Comparison of ENCODE assay signal across 1 cellular context in the genomic region with DNA sequence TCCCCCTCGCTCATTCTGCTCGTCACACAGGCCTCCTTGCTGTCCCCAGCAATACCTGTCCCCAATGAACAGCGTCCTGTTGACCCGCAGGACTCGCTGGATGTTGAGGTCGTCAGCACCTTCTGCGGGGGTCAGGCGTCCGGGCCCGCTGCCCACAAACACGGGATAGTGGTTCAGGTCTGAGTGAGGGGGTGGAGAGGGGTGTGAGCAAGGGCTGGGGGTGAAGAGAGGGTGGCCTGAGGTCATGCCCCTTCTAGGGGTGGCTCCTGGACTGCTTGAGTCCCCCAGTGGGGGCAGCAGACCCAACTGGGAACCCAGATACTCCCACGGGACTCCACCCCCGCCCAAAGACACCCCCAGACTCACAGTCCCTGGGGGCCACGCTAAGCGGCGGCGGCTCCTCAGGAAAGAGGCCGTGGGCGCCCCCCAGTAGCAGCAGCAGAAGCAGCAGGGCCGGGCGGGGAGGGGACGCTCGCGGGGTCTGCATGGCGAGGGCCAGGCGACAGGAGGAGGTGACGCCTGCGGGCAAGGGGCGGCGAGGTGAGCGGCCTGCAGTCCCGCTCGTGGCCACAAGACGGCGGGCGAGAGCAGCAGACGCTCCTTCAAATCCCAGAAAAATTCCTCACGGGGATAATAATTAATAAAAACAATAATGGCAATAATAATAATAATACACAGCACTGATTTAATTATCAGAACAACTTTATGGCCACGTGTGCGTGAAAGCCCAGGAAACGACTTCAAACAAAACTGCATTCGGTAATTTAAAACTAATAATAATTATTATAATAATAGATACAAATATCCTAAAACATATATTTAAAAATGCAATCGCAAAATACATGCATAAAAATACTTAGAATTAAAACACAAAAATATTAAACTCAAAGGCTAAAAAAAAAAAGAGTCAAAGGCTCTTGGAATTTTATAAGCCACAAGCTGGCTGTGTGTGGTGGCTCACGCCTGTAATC.
A peak's percentile ranks its signal among the peaks of the same experiment; 100 is the strongest.
TF ChIP-seq lines count a peak whose summit lies in the region.

No MANE protein-coding gene starts in this region.

TF ChIP-seq in K562, 482 proteins besides CTCF, POLR2A, EP300 and RAD21 (continued from another document and continues in another):
- TF ChIP-seq JUND (IDR thresholded peaks at IDR 0.05; ENCODE audit: borderline replicate concordance, low read depth, low read length) = 0 out of 2 replicates have a peak, but pooled peaks have one; percentile 7
- no peak for TF ChIP-seq JUND (tag; IDR thresholded peaks at IDR 0.05; ENCODE audit: borderline replicate concordance, low read depth, low read length)
- TF ChIP-seq KLF16 (IDR thresholded peaks at IDR 0.05) = peak; percentile 65
- no peak for TF ChIP-seq AFF1 (IDR thresholded peaks at IDR 0.05; ENCODE audit: low read depth in 1 of 2, partially characterized antibody in 2 of 2)
- TF ChIP-seq RB1 (IDR thresholded peaks at IDR 0.05; ENCODE audit: low read depth) = peak; percentile 65; the same call in 1 of the 2 replicates
- TF ChIP-seq, protein P1, sequence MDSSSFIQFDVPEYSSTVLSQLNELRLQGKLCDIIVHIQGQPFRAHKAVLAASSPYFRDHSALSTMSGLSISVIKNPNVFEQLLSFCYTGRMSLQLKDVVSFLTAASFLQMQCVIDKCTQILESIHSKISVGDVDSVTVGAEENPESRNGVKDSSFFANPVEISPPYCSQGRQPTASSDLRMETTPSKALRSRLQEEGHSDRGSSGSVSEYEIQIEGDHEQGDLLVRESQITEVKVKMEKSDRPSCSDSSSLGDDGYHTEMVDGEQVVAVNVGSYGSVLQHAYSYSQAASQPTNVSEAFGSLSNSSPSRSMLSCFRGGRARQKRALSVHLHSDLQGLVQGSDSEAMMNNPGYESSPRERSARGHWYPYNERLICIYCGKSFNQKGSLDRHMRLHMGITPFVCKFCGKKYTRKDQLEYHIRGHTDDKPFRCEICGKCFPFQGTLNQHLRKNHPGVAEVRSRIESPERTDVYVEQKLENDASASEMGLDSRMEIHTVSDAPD (CRISPR knock-in tag; IDR thresholded peaks at IDR 0.05) = no peak
- TF ChIP-seq NBN (IDR thresholded peaks at IDR 0.05; ENCODE audit: low read depth) = 0 out of 2 replicates have a peak, but pooled peaks have one; percentile 8
- no peak for TF ChIP-seq ZNF3 (CRISPR knock-in tag; IDR thresholded peaks at IDR 0.05)
- no peak for TF ChIP-seq CHD1 (IDR thresholded peaks at IDR 0.05; ENCODE audit: low read length)
- TF ChIP-seq XRCC4 (IDR thresholded peaks at IDR 0.05; ENCODE audit: extremely low read depth, insufficient read depth, insufficient read length) = no peak
- peak; percentile 23; the same call in 1 of the 2 replicates for TF ChIP-seq NR2C2 (CRISPR knock-in tag; IDR thresholded peaks at IDR 0.05)
- TF ChIP-seq NR2C2 (tag; IDR thresholded peaks at IDR 0.05) = no peak
- TF ChIP-seq U2AF1 (optimal IDR thresholded peaks at IDR 0.05; ENCODE audit: low read depth, low read length) = no peak
- TF ChIP-seq JUN (IDR thresholded peaks at IDR 0.05; ENCODE audit: borderline replicate concordance, low read depth, low read length) = no peak
- 0 out of 2 replicates have a peak, but pooled peaks have one; percentile 32 for TF ChIP-seq JUN (CRISPR knock-in tag; IDR thresholded peaks at IDR 0.05; ENCODE audit: borderline replicate concordance)
- TF ChIP-seq MTA3 (IDR thresholded peaks at IDR 0.05; ENCODE audit: borderline replicate concordance) = no peak
- no peak for TF ChIP-seq ETV1 (tag; conservative IDR thresholded peaks at IDR 0.05; ENCODE audit: low read depth)
- TF ChIP-seq RBM39 (optimal IDR thresholded peaks at IDR 0.05; ENCODE audit: low read depth, low read length) = no peak
- no peak for TF ChIP-seq SLC30A9 (CRISPR knock-in tag; IDR thresholded peaks at IDR 0.05)
- no peak; the same call in 1 of the 2 replicates for TF ChIP-seq STAG1 (CRISPR knock-in tag; IDR thresholded peaks at IDR 0.05; ENCODE audit: borderline replicate concordance)
- TF ChIP-seq NFIX (CRISPR knock-in tag; IDR thresholded peaks at IDR 0.05; ENCODE audit: low read depth) = no peak
- TF ChIP-seq ZNF311 (CRISPR knock-in tag; IDR thresholded peaks at IDR 0.05) = no peak
- TF ChIP-seq, protein P2, sequence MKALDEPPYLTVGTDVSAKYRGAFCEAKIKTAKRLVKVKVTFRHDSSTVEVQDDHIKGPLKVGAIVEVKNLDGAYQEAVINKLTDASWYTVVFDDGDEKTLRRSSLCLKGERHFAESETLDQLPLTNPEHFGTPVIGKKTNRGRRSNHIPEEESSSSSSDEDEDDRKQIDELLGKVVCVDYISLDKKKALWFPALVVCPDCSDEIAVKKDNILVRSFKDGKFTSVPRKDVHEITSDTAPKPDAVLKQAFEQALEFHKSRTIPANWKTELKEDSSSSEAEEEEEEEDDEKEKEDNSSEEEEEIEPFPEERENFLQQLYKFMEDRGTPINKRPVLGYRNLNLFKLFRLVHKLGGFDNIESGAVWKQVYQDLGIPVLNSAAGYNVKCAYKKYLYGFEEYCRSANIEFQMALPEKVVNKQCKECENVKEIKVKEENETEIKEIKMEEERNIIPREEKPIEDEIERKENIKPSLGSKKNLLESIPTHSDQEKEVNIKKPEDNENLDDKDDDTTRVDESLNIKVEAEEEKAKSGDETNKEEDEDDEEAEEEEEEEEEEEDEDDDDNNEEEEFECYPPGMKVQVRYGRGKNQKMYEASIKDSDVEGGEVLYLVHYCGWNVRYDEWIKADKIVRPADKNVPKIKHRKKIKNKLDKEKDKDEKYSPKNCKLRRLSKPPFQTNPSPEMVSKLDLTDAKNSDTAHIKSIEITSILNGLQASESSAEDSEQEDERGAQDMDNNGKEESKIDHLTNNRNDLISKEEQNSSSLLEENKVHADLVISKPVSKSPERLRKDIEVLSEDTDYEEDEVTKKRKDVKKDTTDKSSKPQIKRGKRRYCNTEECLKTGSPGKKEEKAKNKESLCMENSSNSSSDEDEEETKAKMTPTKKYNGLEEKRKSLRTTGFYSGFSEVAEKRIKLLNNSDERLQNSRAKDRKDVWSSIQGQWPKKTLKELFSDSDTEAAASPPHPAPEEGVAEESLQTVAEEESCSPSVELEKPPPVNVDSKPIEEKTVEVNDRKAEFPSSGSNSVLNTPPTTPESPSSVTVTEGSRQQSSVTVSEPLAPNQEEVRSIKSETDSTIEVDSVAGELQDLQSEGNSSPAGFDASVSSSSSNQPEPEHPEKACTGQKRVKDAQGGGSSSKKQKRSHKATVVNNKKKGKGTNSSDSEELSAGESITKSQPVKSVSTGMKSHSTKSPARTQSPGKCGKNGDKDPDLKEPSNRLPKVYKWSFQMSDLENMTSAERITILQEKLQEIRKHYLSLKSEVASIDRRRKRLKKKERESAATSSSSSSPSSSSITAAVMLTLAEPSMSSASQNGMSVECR (CRISPR knock-in tag; IDR thresholded peaks at IDR 0.05) = no peak
- TF ChIP-seq ZNF140 (CRISPR knock-in tag; IDR thresholded peaks at IDR 0.05) = no peak
- TF ChIP-seq PCBP1 (IDR thresholded peaks at IDR 0.05; ENCODE audit: low read depth, low read length, poor library complexity, severe bottlenecking) = no peak
- TF ChIP-seq, protein P3, sequence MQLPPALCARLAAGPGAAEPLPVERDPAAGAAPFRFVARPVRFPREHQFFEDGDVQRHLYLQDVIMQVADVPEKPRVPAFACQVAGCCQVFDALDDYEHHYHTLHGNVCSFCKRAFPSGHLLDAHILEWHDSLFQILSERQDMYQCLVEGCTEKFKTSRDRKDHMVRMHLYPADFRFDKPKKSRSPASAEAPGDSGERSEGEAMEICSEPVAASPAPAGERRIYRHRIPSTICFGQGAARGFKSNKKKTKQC (CRISPR knock-in tag; IDR thresholded peaks at IDR 0.05) = no peak
- TF ChIP-seq ZBTB33 (CRISPR knock-in tag; IDR thresholded peaks at IDR 0.05) = no peak
- TF ChIP-seq FUS (optimal IDR thresholded peaks at IDR 0.05; ENCODE audit: low read depth, low read length) = no peak
- TF ChIP-seq HDAC6 (IDR thresholded peaks at IDR 0.05; ENCODE audit: low read depth, low read length) = no peak
- no peak for TF ChIP-seq CREBBP (IDR thresholded peaks at IDR 0.05; ENCODE audit: low read depth, low read length)
- no peak for TF ChIP-seq COPS2 (conservative IDR thresholded peaks at IDR 0.05)
- no peak for TF ChIP-seq ZNF589 (CRISPR knock-in tag; IDR thresholded peaks at IDR 0.05; ENCODE audit: low read depth)
- peak; percentile 57; the same call in 1 of the 2 replicates for TF ChIP-seq SMC3 (conservative IDR thresholded peaks at IDR 0.05; ENCODE audit: insufficient read depth, low read depth, low read length)
- TF ChIP-seq, protein P4, sequence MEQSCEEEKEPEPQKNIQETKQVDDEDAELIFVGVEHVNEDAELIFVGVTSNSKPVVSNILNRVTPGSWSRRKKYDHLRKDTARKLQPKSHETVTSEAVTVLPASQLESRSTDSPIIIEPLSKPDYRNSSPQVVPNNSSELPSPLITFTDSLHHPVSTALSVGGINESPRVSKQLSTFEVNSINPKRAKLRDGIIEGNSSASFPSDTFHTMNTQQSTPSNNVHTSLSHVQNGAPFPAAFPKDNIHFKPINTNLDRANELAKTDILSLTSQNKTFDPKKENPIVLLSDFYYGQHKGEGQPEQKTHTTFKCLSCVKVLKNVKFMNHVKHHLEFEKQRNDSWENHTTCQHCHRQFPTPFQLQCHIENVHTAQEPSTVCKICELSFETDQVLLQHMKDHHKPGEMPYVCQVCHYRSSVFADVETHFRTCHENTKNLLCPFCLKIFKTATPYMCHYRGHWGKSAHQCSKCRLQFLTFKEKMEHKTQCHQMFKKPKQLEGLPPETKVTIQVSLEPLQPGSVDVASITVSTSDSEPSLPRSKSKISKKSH (CRISPR knock-in tag; IDR thresholded peaks at IDR 0.05) = no peak
- 0 out of 2 replicates have a peak, but pooled peaks have one; percentile 3 for TF ChIP-seq HDAC2 (IDR thresholded peaks at IDR 0.05)
